13 cellular contexts compared by ENCODE assay signal in the genomic region with DNA sequence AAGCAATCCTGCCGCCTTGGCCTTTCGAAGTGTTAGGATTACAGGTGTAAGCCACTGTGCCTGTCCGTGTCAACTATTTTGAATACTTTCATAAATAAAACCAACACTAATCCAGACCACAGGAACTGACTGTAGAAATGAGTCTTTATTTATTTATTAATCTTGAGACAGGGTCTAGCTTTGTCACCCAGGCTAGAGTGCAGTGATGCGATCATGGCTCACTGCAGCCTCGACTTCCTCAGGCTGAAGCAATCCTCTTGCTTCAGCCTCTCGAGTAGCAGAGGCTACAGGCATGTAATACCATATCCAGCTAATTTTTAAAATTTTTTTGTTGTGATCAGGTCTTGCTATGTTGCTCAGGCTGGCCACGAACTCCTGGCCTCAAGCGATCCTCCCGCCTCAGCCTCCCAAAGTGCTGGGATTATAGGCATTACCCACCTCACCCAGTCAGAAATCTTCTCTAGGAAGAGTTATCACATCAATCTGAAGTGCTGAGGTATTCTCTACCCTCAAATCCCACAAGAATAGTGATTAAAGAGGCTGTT.
"Had no signal": no experiment of that assay in that cellular context is flagged by ENCODE, and none has a peak within 500 bp of the region (broad histone marks: within the 10 kb centered on the region; RNA-seq: fewer than 3 reads in every experiment).

No MANE protein-coding gene starts in this region.

- H3K4me3 ChIP-seq: left lung, uterus had no signal

- H3K4me1 Mint-ChIP-seq: neural crest cell had no signal

- H3K36me3 ChIP-seq: uterus had no signal

- H3K27ac ChIP-seq: left lung, uterus had no signal

- H3K9me3 ChIP-seq: left lung, uterus had no signal

- H3K4me3 Mint-ChIP-seq: neural crest cell; T-helper 2 cell treated with Interferon-gamma antibody and Interleukin-4, amounts not matched to agents 5 μg/mL and 100 μg/mL, for 36 hours had no signal

- H3K27me3 ChIP-seq: left lung, uterus had no signal

- H3K9me3 Mint-ChIP-seq: neural crest cell; T-helper 2 cell treated with Interferon-gamma antibody and Interleukin-4, amounts not matched to agents 5 μg/mL and 100 μg/mL, for 36 hours had no signal

- H3K27ac Mint-ChIP-seq: T-helper 2 cell treated with Interferon-gamma antibody and Interleukin-4, amounts not matched to agents 5 μg/mL and 100 μg/mL, for 36 hours had no signal

- DNase-seq: activated CD4-positive, alpha-beta T cell treated with anti-CD3 and anti-CD28 coated beads for 1 hour; activated CD8-positive, alpha-beta memory T cell treated with anti-CD3 and anti-CD28 coated beads for 24 hours; activated effector memory CD4-positive, alpha-beta T cell treated with Interleukin-2 at 50 U/mL for 16 hours; activated T-cell treated with anti-CD3 and anti-CD28 coated beads for 4 hours; islet precursor cell; left lung; mesenchymal stem cell; stimulated activated CD4-positive, alpha-beta T cell treated with anti-CD3 and anti-CD28 coated beads, Interleukin-4, amount 100 ng/mL, for 4 hours; uterus had no signal

- ATAC-seq: left lung had no signal

- FAIRE-seq: colon, frontal cortex had no signal
